26 cellular contexts compared by ENCODE assay signal in the genomic region with DNA sequence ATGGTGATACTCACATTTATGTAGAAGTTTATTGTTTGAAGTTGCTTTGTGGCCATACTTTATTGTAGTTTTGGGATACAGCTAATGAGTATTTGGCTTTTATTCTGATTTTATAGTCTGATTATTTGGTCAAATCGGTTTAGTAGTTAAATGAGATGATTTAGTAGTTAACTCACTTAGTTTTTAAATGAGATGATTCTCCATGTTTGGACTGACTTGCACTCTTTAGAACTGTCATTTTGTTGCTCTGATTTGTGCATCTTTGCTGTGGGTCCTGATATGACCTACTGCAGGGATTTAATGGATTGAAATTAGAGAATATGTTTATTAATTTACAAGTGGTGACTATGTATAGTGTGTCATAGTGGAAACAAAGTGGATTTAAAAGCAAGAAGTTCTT.
"Had no signal": no experiment of that assay in that cellular context is flagged by ENCODE, and none has a peak within 500 bp of the region (broad histone marks: within the 10 kb centered on the region; RNA-seq: fewer than 3 reads in every experiment).

No MANE protein-coding gene starts in this region.

- H3K36me3 ChIP-seq: suprapubic skin, thoracic aorta, thyroid gland, tibial artery, transverse colon, upper lobe of left lung, upper lobe of right lung, uterus, vagina had no signal

- H3K4me3 ChIP-seq: stomach, suprapubic skin, testis, thoracic aorta, thyroid gland, tibial artery, tibial nerve, transverse colon, upper lobe of left lung, upper lobe of right lung, uterus, vagina had no signal

- ATAC-seq: stimulated activated effector memory CD8-positive, alpha-beta T cell treated with anti-CD3 and anti-CD28 coated beads, Interleukin-12 subunit alpha, Interleukin-12 subunit beta, amount 100 ng/mL, for 72 hours; stimulated activated memory B cell treated with anti-CD40 and anti-IgM and Interleukin-4, amounts not matched to agents 10 μg/mL and 1 μg/mL and 100 μg/mL, for 72 hours; stimulated activated naive B cell treated with anti-CD40 and anti-IgM and Interleukin-4, amounts not matched to agents 10 μg/mL and 1 μg/mL and 100 μg/mL, for 72 hours; stimulated activated naive CD8-positive, alpha-beta T cell treated with anti-CD3 and anti-CD28 coated beads, Interleukin-15, amount 100 ng/mL, for 72 hours; stimulated activated naive CD8-positive, alpha-beta T cell treated with anti-CD3 and anti-CD28 coated beads, Interleukin-15, Interleukin-2, amounts not matched to agents 100 U/mL and 50 U/mL, for 24 hours; upper lobe of right lung had no signal

- H3K4me1 ChIP-seq: transverse colon, uterus, vagina had no signal

- DNase-seq: stimulated activated CD4-positive, alpha-beta T cell treated with anti-CD3 and anti-CD28 coated beads, Interleukin-2, amount 100 ng/mL, for 48 hours; stimulated activated CD4-positive, alpha-beta T cell treated with anti-CD3 and anti-CD28 coated beads, Interleukin-4, amount 100 ng/mL, for 1 hour; stimulated activated CD4-positive, alpha-beta T cell treated with anti-CD3 and anti-CD28 coated beads, Interleukin-4, amount 100 ng/mL, for 24 hours; stimulated activated CD4-positive, alpha-beta T cell treated with anti-CD3 and anti-CD28 coated beads, Interleukin-4, amount 100 ng/mL, for 4 hours; stimulated activated CD8-positive, alpha-beta memory T cell treated with anti-CD3 and anti-CD28 coated beads, Interleukin-4, amount 100 ng/mL, for 48 hours; stimulated activated naive B cell treated with anti-CD40 and anti-IgM and Interleukin-4, amounts not matched to agents 10 μg/mL and 1 μg/mL and 100 μg/mL, for 72 hours; stimulated activated naive CD4-positive, alpha-beta T cell; stimulated activated naive CD4-positive, alpha-beta T cell treated with Interleukin-2 at 50 U/mL for 16 hours; stimulated activated naive CD8-positive, alpha-beta T cell treated with anti-CD3 and anti-CD28 coated beads, Interleukin-15, amount 100 ng/mL, for 72 hours; stimulated activated naive CD8-positive, alpha-beta T cell treated with anti-CD3 and anti-CD28 coated beads, Interleukin-15, Interleukin-2, amounts not matched to agents 100 U/mL and 50 U/mL, for 24 hours; stomach; substantia nigra; testis; thyroid gland; tibial artery; transverse colon; upper lobe of left lung; upper lobe of right lung; uterus had no signal

- H3K27ac ChIP-seq: stomach, suprapubic skin, testis, thoracic aorta, thyroid gland, tibial artery, tibial nerve, transverse colon, upper lobe of left lung, upper lobe of right lung, uterus, vagina had no signal

- H3K9me3 ChIP-seq: stomach, suprapubic skin, testis, thoracic aorta, thyroid gland, tibial artery, tibial nerve, transverse colon, upper lobe of left lung, upper lobe of right lung, uterus, vagina had no signal

- FAIRE-seq: urothelium cell line had no signal
